10 cellular contexts compared by ENCODE assay signal in the genomic region with DNA sequence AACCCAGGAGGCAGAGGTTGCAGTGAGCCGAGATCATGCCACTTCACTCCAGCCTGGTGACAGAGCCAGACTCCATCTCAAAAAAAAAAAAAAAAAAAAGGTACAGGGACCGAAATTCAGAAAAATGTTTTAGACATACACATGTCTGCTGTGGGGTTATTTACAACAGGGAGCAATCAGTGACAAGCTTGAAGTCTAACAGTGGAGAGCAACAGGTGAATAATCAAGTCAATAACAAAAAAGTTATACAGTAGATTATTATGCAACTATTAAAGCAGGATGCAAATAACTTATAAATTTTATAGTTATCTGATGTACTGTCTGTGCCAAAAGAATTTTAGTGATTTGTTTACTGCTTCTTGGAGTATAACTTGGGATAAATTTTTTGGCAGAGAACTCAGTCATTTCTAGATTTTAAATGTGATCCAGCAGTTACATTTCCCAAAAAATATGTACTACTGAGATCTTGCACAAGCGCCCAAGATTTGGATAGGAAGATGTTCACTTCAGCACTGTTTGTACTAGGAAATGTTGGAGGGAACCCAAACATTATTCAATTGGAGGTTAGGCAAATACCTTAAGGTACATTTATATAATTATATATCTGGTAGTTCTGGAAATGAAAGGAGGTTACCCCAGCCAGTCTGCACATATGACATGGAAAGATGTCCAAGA. TPM values are rescaled to one million over a fixed set of nuclear protein-coding genes. Genes with fewer than 3 reads are reported as not detected.
DNase-seq lines count a peak whose midpoint lies in the region; ATAC-seq and TF ChIP-seq lines count a peak whose summit lies in the region.
"Had no signal": no experiment of that assay in that cellular context is flagged by ENCODE, and none has a peak within 500 bp of the region (broad histone marks: within the 10 kb centered on the region; RNA-seq: fewer than 3 reads in every experiment).

No MANE protein-coding gene starts in this region.

- peaks cover 21% of the 10 kb centered on the region for H3K36me3 Mint-ChIP-seq in activated naive CD8-positive, alpha-beta T cell treated with anti-CD3 and anti-CD28 coated beads for 36 hours

- DNase-seq in Right ventricle myocardium inferior (ENCODE audit: missing footprints) (no peak), right atrium auricular region (ENCODE audit: low spot score) (no peak), left lobe of liver (ENCODE audit: low spot score) (no peak), vagina (ENCODE audit: extremely low spot score in 2 of 2) (no peak), HPDE6-E6E7 (ENCODE audit: extremely low spot score) (no peak), COLO668 (lab: John Stamatoyannopoulos, UW; ENCODE audit: unreplicated experiment) (no peak)
- no peak for DNase-seq in activated naive CD8-positive, alpha-beta T cell treated with anti-CD3 and anti-CD28 coated beads for 36 hours
- DNase-seq: NCI-H2081 had no signal

- peaks cover 25% of the 10 kb centered on the region for H3K36me3 ChIP-seq in right atrium auricular region
- peaks cover 0 to 7% of the 10 kb centered on the region in 2 donors for H3K36me3 ChIP-seq in vagina

- H3K9me3 ChIP-seq in right atrium auricular region (no peaks in the 10 kb centered on the region), vagina (no peaks in the 10 kb centered on the region)

- H3K27me3 ChIP-seq in right atrium auricular region (no peaks in the 10 kb centered on the region), vagina (no peaks in the 10 kb centered on the region)

- TF ChIP-seq POLR2A in vagina (IDR thresholded peaks at IDR 0.05): no peak

- intact Hi-C loops in Right ventricle myocardium inferior (cut with DNase I): no loop called here
- intact Hi-C loops in vagina (cut with DNase I): loop anchor here (5.0 kb wide), 1 partner anchor 33 kb away; a partner anchor contains a TSS

- H3K4me1 ChIP-seq in right atrium auricular region: peaks cover 0 to 19% of the 10 kb centered on the region in 2 donors
- peaks cover 41% of the 10 kb centered on the region for H3K4me1 ChIP-seq in vagina

- peaks cover 3% of the 10 kb centered on the region for H3K9me3 Mint-ChIP-seq in activated naive CD8-positive, alpha-beta T cell treated with anti-CD3 and anti-CD28 coated beads for 36 hours
- H3K9me3 Mint-ChIP-seq: activated naive CD4-positive, alpha-beta T cell treated with anti-CD3 and anti-CD28 coated beads, Interleukin-2, amount 50 U/mL, for 24 hours had no signal

- TF ChIP-seq CTCF in right atrium auricular region (IDR thresholded peaks at IDR 0.05) (no peak), vagina (IDR thresholded peaks at IDR 0.05) (no peak)

- ATAC-seq in Right ventricle myocardium inferior (peak; percentile 73), left lobe of liver (peak; percentile 68), HG02970 (IDR thresholded peaks at IDR 0.05; ENCODE audit: low FRiP score, unreplicated experiment) (no peak)

- H3K4me1 Mint-ChIP-seq in activated naive CD8-positive, alpha-beta T cell treated with anti-CD3 and anti-CD28 coated beads for 36 hours: peaks cover 23% of the 10 kb centered on the region

- peak overlapping the region; percentile 38 for H3K27ac Mint-ChIP-seq in activated naive CD8-positive, alpha-beta T cell treated with anti-CD3 and anti-CD28 coated beads for 36 hours

- no peak overlapping the region for H3K4me3 Mint-ChIP-seq in activated naive CD8-positive, alpha-beta T cell treated with anti-CD3 and anti-CD28 coated beads for 36 hours

- H3K27ac ChIP-seq in right atrium auricular region (peak overlapping the region in 1 of 2 donors; percentile 31), vagina (peak overlapping the region; percentile 58)

- H3K4me3 ChIP-seq in right atrium auricular region (no peak overlapping the region), vagina (no peak overlapping the region)

- H3K27me3 Mint-ChIP-seq in activated naive CD8-positive, alpha-beta T cell treated with anti-CD3 and anti-CD28 coated beads for 36 hours: no peaks in the 10 kb centered on the region
- H3K27me3 Mint-ChIP-seq: activated naive CD4-positive, alpha-beta T cell treated with anti-CD3 and anti-CD28 coated beads, Interleukin-2, amount 50 U/mL, for 24 hours had no signal

RNA-seq across cellular contexts. Expression of a gene that starts 34.1 kb away (rescaled TPM):
- total RNA-seq in Right ventricle myocardium inferior (28.8 TPM), right atrium auricular region (10 to 100 TPM; 12.9 to 18.9 TPM), left lobe of liver (17.7 TPM), vagina (50.3 TPM)
- total RNA-seq in activated naive CD8-positive, alpha-beta T cell treated with anti-CD3 and anti-CD28 coated beads for 36 hours: 10 to 100 TPM; 28.9 to 32.5 TPM

RNA-seq across cellular contexts. Expression of a gene that starts 57.0 kb away (rescaled TPM):
- total RNA-seq in Right ventricle myocardium inferior: 36.4 TPM
- 10 to 100 TPM; 30.3 to 31.1 TPM for total RNA-seq in right atrium auricular region
- 10 to 100 TPM; 94.3 to 95.8 TPM for total RNA-seq in activated naive CD8-positive, alpha-beta T cell treated with anti-CD3 and anti-CD28 coated beads for 36 hours
- total RNA-seq in left lobe of liver: 26.1 TPM
- total RNA-seq in vagina: 38.5 TPM
